ENCODE assay signal across 14 cellular contexts in genomic region chr7:158270106-158270775, GRCh38.
"Had no signal": no experiment of that assay in that cellular context is flagged by ENCODE, and none has a peak within 500 bp of the region (broad histone marks: within the 10 kb centered on the region; RNA-seq: fewer than 3 reads in every experiment).

No MANE protein-coding gene starts in this region.

- H3K9me3 Mint-ChIP-seq: activated T-cell treated with anti-CD3 and anti-CD28 coated beads, Interleukin-2, amount 50 U/mL, for 72 hours had no signal

- H3K27ac Mint-ChIP-seq: activated CD8-positive, alpha-beta memory T cell treated with anti-CD3 and anti-CD28 coated beads, Interleukin-2, amount 10 ng/mL, durations not matched to agents 7 days and 5 days; activated T-cell treated with anti-CD3 and anti-CD28 coated beads, Interleukin-2, amount 50 U/mL, for 72 hours; naive thymus-derived CD4-positive, alpha-beta T cell had no signal

- H3K4me3 ChIP-seq: cardiac muscle cell, colonic mucosa, lower lobe of right lung, thyroid gland had no signal

- H3K27me3 ChIP-seq: cardiac muscle cell, colonic mucosa, thyroid gland had no signal

- H3K9me3 ChIP-seq: colonic mucosa, lower lobe of right lung, thyroid gland had no signal

- H3K27me3 Mint-ChIP-seq: activated CD8-positive, alpha-beta memory T cell treated with anti-CD3 and anti-CD28 coated beads, Interleukin-2, amount 10 ng/mL, durations not matched to agents 7 days and 5 days had no signal

- H3K4me1 Mint-ChIP-seq: activated CD8-positive, alpha-beta memory T cell treated with anti-CD3 and anti-CD28 coated beads, Interleukin-2, amount 10 ng/mL, durations not matched to agents 7 days and 5 days had no signal

- H3K4me1 ChIP-seq: colonic mucosa, lower lobe of right lung, thyroid gland had no signal

- H3K36me3 Mint-ChIP-seq: activated CD8-positive, alpha-beta memory T cell treated with anti-CD3 and anti-CD28 coated beads, Interleukin-2, amount 10 ng/mL, durations not matched to agents 7 days and 5 days had no signal

- ATAC-seq: activated CD8-positive, alpha-beta memory T cell treated with anti-CD3 and anti-CD28 coated beads, Interleukin-2, amount 10 ng/mL, durations not matched to agents 7 days and 5 days; activated T-cell treated with anti-CD3 and anti-CD28 coated beads, Interleukin-2, amount 50 U/mL, for 72 hours; lower lobe of right lung; naive thymus-derived CD4-positive, alpha-beta T cell had no signal

- H3K27ac ChIP-seq: cardiac muscle cell, colonic mucosa, lower lobe of right lung, thyroid gland had no signal

- H3K36me3 ChIP-seq: cardiac muscle cell, colonic mucosa, lower lobe of right lung, thyroid gland had no signal

- DNase-seq: activated CD4-positive, alpha-beta T cell treated with anti-CD3 and anti-CD28 coated beads, Interleukin-2, amount 50 U/mL, for 1 hour; activated CD4-positive, CD25-positive, alpha-beta regulatory T cell; activated CD8-positive, alpha-beta memory T cell treated with anti-CD3 and anti-CD28 coated beads, Interleukin-2, amount 10 ng/mL, durations not matched to agents 7 days and 5 days; activated naive CD4-positive, alpha-beta T cell; activated T-cell treated with anti-CD3 and anti-CD28 coated beads, Interleukin-2, amount 50 U/mL, for 72 hours; colonic mucosa; lower lobe of right lung; naive thymus-derived CD4-positive, alpha-beta T cell; nucleus accumbens; stimulated activated CD4-positive, alpha-beta T cell treated with anti-CD3 and anti-CD28 coated beads, Interleukin-15, amount 100 ng/mL, for 24 hours; stimulated activated CD4-positive, alpha-beta T cell treated with anti-CD3 and anti-CD28 coated beads, Interleukin-4, amount 100 ng/mL, for 24 hours; T-helper 2 cell; thyroid gland had no signal

- H3K4me3 Mint-ChIP-seq: activated CD8-positive, alpha-beta memory T cell treated with anti-CD3 and anti-CD28 coated beads, Interleukin-2, amount 10 ng/mL, durations not matched to agents 7 days and 5 days; activated T-cell treated with anti-CD3 and anti-CD28 coated beads, Interleukin-2, amount 50 U/mL, for 72 hours; naive thymus-derived CD4-positive, alpha-beta T cell had no signal
